In the genomic region with DNA sequence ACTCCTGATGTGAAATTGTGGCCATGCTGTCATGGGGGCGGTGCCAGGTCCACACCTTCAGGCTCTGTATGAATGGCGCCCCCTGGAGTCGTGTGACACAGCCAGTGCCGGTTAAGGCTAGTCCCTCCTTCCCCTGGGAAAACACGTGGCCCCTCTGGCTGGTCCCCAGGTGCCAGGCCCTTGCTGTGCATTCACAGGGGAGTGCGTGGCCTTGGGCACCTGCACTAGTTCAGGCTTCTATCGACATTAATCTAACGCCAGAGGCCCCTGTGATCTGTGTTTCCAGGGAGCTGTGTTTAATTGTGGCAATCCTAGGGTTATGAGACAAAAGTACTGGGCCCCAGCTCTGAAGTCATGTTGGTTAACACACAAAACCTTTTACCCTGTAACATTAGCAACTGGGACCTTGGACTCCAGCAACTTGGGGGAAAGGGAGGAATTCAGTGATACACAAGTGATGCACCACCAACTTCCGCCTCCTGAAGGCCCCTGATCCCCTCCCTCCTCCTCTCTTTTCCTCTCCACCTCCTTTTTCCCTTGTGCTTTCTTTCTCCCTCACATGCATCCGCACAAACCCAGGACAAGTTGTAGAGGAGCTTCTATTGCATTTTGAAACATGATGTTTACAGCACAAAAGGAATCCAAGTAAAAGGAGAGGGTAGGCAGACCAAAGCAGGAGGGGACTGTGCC, we compare ENCODE assay signal across 1 cellular context.
TF ChIP-seq lines count a peak whose summit lies in the region.

No MANE protein-coding gene starts in this region.

TF ChIP-seq in K562, 482 proteins besides CTCF, POLR2A, EP300 and RAD21 (continued from another document and continues in another):
- TF ChIP-seq, protein P1, sequence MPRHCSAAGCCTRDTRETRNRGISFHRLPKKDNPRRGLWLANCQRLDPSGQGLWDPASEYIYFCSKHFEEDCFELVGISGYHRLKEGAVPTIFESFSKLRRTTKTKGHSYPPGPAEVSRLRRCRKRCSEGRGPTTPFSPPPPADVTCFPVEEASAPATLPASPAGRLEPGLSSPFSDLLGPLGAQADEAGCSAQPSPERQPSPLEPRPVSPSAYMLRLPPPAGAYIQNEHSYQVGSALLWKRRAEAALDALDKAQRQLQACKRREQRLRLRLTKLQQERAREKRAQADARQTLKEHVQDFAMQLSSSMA (CRISPR knock-in tag; IDR thresholded peaks at IDR 0.05), result no peak
- TF ChIP-seq NFIC (IDR thresholded peaks at IDR 0.05) (peak; percentile 53), ZNF57 (CRISPR knock-in tag; IDR thresholded peaks at IDR 0.05) (no peak), RAD51 (IDR thresholded peaks at IDR 0.05; ENCODE audit: borderline replicate concordance, low read depth) (peak; percentile 59; the same call in 1 of the 2 replicates), SNIP1 (IDR thresholded peaks at IDR 0.05; ENCODE audit: low read depth) (no peak), NCOA4 (IDR thresholded peaks at IDR 0.05; ENCODE audit: partially characterized antibody) (no peak), RBM39 (optimal IDR thresholded peaks at IDR 0.05; ENCODE audit: low read depth, low read length) (no peak), SMARCC2 (IDR thresholded peaks at IDR 0.05; ENCODE audit: low read depth) (no peak), PTTG1 (tag; IDR thresholded peaks at IDR 0.05; ENCODE audit: low read depth) (no peak), ZNF77 (CRISPR knock-in tag; IDR thresholded peaks at IDR 0.05) (no peak), MBD2 (IDR thresholded peaks at IDR 0.05; ENCODE audit: borderline replicate concordance, low read depth) (no peak), ILF3 (IDR thresholded peaks at IDR 0.05; ENCODE audit: borderline replicate concordance) (no peak; the same call in 1 of the 2 replicates), ZNF41 (CRISPR knock-in tag; conservative IDR thresholded peaks at IDR 0.05) (no peak), KLF13 (tag; IDR thresholded peaks at IDR 0.05; ENCODE audit: borderline replicate concordance, low read depth) (peak; percentile 75; the same call in 1 of the 2 replicates), HMG20A (CRISPR knock-in tag; conservative IDR thresholded peaks at IDR 0.05) (no peak), ARHGAP35 (IDR thresholded peaks at IDR 0.05; ENCODE audit: partially characterized antibody) (no peak), HDGF (IDR thresholded peaks at IDR 0.05) (no peak), CEBPB (tag; IDR thresholded peaks at IDR 0.05) (no peak), ZNF311 (CRISPR knock-in tag; IDR thresholded peaks at IDR 0.05) (no peak), ZNF431 (CRISPR knock-in tag; IDR thresholded peaks at IDR 0.05) (no peak), MYBL2 (IDR thresholded peaks at IDR 0.05; ENCODE audit: low read depth) (no peak), MYBL2 (CRISPR knock-in tag; IDR thresholded peaks at IDR 0.05; ENCODE audit: borderline replicate concordance) (no peak), DNMT1 (IDR thresholded peaks at IDR 0.05) (no peak), ZNF589 (CRISPR knock-in tag; IDR thresholded peaks at IDR 0.05; ENCODE audit: low read depth) (no peak), TBL1XR1 (IDR thresholded peaks at IDR 0.05; ENCODE audit: low read length in 2 of 2) (no peak), NFRKB (IDR thresholded peaks at IDR 0.05; ENCODE audit: low read depth) (no peak), PYGO2 (tag; IDR thresholded peaks at IDR 0.05) (no peak), MYNN (IDR thresholded peaks at IDR 0.05) (peak; percentile 71; the same call in 1 of the 2 replicates), MYNN (CRISPR knock-in tag; IDR thresholded peaks at IDR 0.05) (no peak), NR4A1 (CRISPR knock-in tag; IDR thresholded peaks at IDR 0.05) (no peak), NR4A1 (tag; IDR thresholded peaks at IDR 0.05) (no peak), RBM17 (IDR thresholded peaks at IDR 0.05; ENCODE audit: borderline replicate concordance, low read depth, low read length) (no peak), NFXL1 (CRISPR knock-in tag; IDR thresholded peaks at IDR 0.05) (no peak), GATAD2A (IDR thresholded peaks at IDR 0.05) (no peak), PTBP1 (IDR thresholded peaks at IDR 0.05; ENCODE audit: low read depth, low read length) (no peak), TAL1 (IDR thresholded peaks at IDR 0.05) (no peak), HDAC3 (IDR thresholded peaks at IDR 0.05; ENCODE audit: borderline replicate concordance, partially characterized antibody) (no peak), PHB2 (IDR thresholded peaks at IDR 0.05; ENCODE audit: low read depth) (no peak), DACH1 (IDR thresholded peaks at IDR 0.05; ENCODE audit: partially characterized antibody) (no peak), ZNF76 (CRISPR knock-in tag; IDR thresholded peaks at IDR 0.05; ENCODE audit: borderline replicate concordance) (no peak), XRCC3 (IDR thresholded peaks at IDR 0.05) (no peak), PCBP2 (IDR thresholded peaks at IDR 0.05; ENCODE audit: low read depth, low read length, poor library complexity, severe bottlenecking) (no peak), RBFOX2 (IDR thresholded peaks at IDR 0.05; ENCODE audit: low read depth, low read length) (no peak), CHD2 (IDR thresholded peaks at IDR 0.05; ENCODE audit: low read depth, low read length) (no peak), DPF2 (IDR thresholded peaks at IDR 0.05) (no peak)
- TF ChIP-seq, protein P2, sequence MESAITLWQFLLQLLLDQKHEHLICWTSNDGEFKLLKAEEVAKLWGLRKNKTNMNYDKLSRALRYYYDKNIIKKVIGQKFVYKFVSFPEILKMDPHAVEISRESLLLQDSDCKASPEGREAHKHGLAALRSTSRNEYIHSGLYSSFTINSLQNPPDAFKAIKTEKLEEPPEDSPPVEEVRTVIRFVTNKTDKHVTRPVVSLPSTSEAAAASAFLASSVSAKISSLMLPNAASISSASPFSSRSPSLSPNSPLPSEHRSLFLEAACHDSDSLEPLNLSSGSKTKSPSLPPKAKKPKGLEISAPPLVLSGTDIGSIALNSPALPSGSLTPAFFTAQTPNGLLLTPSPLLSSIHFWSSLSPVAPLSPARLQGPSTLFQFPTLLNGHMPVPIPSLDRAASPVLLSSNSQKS (CRISPR knock-in tag; IDR thresholded peaks at IDR 0.05), result no peak
- TF ChIP-seq, protein P3, sequence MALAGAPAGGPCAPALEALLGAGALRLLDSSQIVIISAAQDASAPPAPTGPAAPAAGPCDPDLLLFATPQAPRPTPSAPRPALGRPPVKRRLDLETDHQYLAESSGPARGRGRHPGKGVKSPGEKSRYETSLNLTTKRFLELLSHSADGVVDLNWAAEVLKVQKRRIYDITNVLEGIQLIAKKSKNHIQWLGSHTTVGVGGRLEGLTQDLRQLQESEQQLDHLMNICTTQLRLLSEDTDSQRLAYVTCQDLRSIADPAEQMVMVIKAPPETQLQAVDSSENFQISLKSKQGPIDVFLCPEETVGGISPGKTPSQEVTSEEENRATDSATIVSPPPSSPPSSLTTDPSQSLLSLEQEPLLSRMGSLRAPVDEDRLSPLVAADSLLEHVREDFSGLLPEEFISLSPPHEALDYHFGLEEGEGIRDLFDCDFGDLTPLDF (CRISPR knock-in tag; IDR thresholded peaks at IDR 0.05), result no peak
- TF ChIP-seq, protein P4, sequence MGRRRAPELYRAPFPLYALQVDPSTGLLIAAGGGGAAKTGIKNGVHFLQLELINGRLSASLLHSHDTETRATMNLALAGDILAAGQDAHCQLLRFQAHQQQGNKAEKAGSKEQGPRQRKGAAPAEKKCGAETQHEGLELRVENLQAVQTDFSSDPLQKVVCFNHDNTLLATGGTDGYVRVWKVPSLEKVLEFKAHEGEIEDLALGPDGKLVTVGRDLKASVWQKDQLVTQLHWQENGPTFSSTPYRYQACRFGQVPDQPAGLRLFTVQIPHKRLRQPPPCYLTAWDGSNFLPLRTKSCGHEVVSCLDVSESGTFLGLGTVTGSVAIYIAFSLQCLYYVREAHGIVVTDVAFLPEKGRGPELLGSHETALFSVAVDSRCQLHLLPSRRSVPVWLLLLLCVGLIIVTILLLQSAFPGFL (CRISPR knock-in tag; IDR thresholded peaks at IDR 0.05), result no peak
- TF ChIP-seq, protein P5, sequence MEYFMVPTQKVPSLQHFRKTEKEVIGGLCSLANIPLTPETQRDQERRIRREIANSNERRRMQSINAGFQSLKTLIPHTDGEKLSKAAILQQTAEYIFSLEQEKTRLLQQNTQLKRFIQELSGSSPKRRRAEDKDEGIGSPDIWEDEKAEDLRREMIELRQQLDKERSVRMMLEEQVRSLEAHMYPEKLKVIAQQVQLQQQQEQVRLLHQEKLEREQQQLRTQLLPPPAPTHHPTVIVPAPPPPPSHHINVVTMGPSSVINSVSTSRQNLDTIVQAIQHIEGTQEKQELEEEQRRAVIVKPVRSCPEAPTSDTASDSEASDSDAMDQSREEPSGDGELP (CRISPR knock-in tag; IDR thresholded peaks at IDR 0.05; ENCODE audit: borderline replicate concordance), result peak; percentile 66; the same call in 1 of the 2 replicates
- TF ChIP-seq, protein P6, sequence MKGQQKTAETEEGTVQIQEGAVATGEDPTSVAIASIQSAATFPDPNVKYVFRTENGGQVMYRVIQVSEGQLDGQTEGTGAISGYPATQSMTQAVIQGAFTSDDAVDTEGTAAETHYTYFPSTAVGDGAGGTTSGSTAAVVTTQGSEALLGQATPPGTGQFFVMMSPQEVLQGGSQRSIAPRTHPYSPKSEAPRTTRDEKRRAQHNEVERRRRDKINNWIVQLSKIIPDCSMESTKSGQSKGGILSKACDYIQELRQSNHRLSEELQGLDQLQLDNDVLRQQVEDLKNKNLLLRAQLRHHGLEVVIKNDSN (CRISPR knock-in tag; IDR thresholded peaks at IDR 0.05), result peak; percentile 86
- TF ChIP-seq, protein P7, sequence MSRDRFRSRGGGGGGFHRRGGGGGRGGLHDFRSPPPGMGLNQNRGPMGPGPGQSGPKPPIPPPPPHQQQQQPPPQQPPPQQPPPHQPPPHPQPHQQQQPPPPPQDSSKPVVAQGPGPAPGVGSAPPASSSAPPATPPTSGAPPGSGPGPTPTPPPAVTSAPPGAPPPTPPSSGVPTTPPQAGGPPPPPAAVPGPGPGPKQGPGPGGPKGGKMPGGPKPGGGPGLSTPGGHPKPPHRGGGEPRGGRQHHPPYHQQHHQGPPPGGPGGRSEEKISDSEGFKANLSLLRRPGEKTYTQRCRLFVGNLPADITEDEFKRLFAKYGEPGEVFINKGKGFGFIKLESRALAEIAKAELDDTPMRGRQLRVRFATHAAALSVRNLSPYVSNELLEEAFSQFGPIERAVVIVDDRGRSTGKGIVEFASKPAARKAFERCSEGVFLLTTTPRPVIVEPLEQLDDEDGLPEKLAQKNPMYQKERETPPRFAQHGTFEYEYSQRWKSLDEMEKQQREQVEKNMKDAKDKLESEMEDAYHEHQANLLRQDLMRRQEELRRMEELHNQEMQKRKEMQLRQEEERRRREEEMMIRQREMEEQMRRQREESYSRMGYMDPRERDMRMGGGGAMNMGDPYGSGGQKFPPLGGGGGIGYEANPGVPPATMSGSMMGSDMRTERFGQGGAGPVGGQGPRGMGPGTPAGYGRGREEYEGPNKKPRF (IDR thresholded peaks at IDR 0.05; ENCODE audit: low read depth, low read length), result no peak
- TF ChIP-seq, protein P8, sequence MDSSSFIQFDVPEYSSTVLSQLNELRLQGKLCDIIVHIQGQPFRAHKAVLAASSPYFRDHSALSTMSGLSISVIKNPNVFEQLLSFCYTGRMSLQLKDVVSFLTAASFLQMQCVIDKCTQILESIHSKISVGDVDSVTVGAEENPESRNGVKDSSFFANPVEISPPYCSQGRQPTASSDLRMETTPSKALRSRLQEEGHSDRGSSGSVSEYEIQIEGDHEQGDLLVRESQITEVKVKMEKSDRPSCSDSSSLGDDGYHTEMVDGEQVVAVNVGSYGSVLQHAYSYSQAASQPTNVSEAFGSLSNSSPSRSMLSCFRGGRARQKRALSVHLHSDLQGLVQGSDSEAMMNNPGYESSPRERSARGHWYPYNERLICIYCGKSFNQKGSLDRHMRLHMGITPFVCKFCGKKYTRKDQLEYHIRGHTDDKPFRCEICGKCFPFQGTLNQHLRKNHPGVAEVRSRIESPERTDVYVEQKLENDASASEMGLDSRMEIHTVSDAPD (CRISPR knock-in tag; IDR thresholded peaks at IDR 0.05), result no peak
- TF ChIP-seq, protein P9, sequence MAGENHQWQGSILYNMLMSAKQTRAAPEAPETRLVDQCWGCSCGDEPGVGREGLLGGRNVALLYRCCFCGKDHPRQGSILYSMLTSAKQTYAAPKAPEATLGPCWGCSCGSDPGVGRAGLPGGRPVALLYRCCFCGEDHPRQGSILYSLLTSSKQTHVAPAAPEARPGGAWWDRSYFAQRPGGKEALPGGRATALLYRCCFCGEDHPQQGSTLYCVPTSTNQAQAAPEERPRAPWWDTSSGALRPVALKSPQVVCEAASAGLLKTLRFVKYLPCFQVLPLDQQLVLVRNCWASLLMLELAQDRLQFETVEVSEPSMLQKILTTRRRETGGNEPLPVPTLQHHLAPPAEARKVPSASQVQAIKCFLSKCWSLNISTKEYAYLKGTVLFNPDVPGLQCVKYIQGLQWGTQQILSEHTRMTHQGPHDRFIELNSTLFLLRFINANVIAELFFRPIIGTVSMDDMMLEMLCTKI (IDR thresholded peaks at IDR 0.05; ENCODE audit: partially characterized antibody), result no peak
- TF ChIP-seq, protein P10, sequence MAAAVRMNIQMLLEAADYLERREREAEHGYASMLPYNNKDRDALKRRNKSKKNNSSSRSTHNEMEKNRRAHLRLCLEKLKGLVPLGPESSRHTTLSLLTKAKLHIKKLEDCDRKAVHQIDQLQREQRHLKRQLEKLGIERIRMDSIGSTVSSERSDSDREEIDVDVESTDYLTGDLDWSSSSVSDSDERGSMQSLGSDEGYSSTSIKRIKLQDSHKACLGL (CRISPR knock-in tag; IDR thresholded peaks at IDR 0.05; ENCODE audit: borderline replicate concordance, poor library complexity, severe bottlenecking), result no peak
- TF ChIP-seq, protein P11, sequence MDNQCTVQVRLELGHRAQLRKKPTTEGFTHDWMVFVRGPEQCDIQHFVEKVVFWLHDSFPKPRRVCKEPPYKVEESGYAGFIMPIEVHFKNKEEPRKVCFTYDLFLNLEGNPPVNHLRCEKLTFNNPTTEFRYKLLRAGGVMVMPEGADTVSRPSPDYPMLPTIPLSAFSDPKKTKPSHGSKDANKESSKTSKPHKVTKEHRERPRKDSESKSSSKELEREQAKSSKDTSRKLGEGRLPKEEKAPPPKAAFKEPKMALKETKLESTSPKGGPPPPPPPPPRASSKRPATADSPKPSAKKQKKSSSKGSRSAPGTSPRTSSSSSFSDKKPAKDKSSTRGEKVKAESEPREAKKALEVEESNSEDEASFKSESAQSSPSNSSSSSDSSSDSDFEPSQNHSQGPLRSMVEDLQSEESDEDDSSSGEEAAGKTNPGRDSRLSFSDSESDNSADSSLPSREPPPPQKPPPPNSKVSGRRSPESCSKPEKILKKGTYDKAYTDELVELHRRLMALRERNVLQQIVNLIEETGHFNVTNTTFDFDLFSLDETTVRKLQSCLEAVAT (IDR thresholded peaks at IDR 0.05), result no peak
